Comparison of ENCODE assay signal across 11 cellular contexts in genomic region chr20:17786221-17786718, GRCh38.
DNase-seq lines count a peak whose midpoint lies in the region; ATAC-seq, FAIRE-seq and TF ChIP-seq lines count a peak whose summit lies in the region.
"Had no signal": no experiment of that assay in that cellular context is flagged by ENCODE, and none has a peak within 500 bp of the region (broad histone marks: within the 10 kb centered on the region; RNA-seq: fewer than 3 reads in every experiment).

No MANE protein-coding gene starts in this region.

- TF ChIP-seq RAD21 in H1 (IDR thresholded peaks at IDR 0.05 in 1 of 2, conservative IDR thresholded peaks at IDR 0.05 in 1 of 2; ENCODE audit: low read depth in 2 of 2, low read length in 2 of 2) (no peak), HepG2 (CRISPR knock-in tag; IDR thresholded peaks at IDR 0.05) (no peak)

- TF ChIP-seq EP300 in H1 (IDR thresholded peaks at IDR 0.05; ENCODE audit: borderline replicate concordance in 1 of 2, low read depth in 2 of 2, low read length in 2 of 2) (no peak), HepG2 (IDR thresholded peaks at IDR 0.05; ENCODE audit: low read depth in 2 of 2, low read length in 2 of 2) (no peak), HepG2 (CRISPR knock-in tag; IDR thresholded peaks at IDR 0.05; ENCODE audit: borderline replicate concordance) (no peak)

- H3K79me2 ChIP-seq in H1 (ENCODE audit: control insufficient read depth in 1 of 2, insufficient read depth in 2 of 2, low read length in 2 of 2), result no peaks in the 10 kb centered on the region
- no peaks in the 10 kb centered on the region for H3K79me2 ChIP-seq in HepG2 (ENCODE audit: insufficient read depth, low read length)

- H3K4me1 ChIP-seq in H1 (replicated peaks in 1 of 4; ENCODE audit: control insufficient read depth in 3 of 4, insufficient read depth in 4 of 4, low read length in 3 of 4) (peaks cover 0 to 4% (median 2%) of the 10 kb centered on the region in 4 experiments; a peak in 3 of 7 replicates), HepG2 (ENCODE audit: insufficient read depth, low read length) (peaks cover 43% of the 10 kb centered on the region), testis (peaks cover 6% of the 10 kb centered on the region)
- H3K4me1 ChIP-seq in CD8-positive, alpha-beta memory T cell (ENCODE audit: insufficient read depth, low read length), result no peaks in the 10 kb centered on the region

- H3K27ac ChIP-seq in H1 (ENCODE audit: low read depth, low read length) (no peak overlapping the region), HepG2 (ENCODE audit: extremely low read length, insufficient read depth, low read length) (no peak overlapping the region), testis (peak overlapping the region in 1 of 2 donors; percentile 57)
- H3K27ac ChIP-seq in CD8-positive, alpha-beta memory T cell (ENCODE audit: low read depth, low read length), result no peak overlapping the region

- no peak overlapping the region for H2AK5ac ChIP-seq in H1 (ENCODE audit: low read depth, low read length)

- H3K36me3 ChIP-seq in H1 (ENCODE audit: control insufficient read depth in 2 of 4, insufficient read depth in 4 of 4, low read length in 3 of 4), result no peaks in the 10 kb centered on the region
- no peaks in the 10 kb centered on the region for H3K36me3 ChIP-seq in HepG2 (replicated peaks in 1 of 2; ENCODE audit: control insufficient read depth in 1 of 2, insufficient read depth in 2 of 2, low read length in 2 of 2)
- no peaks in the 10 kb centered on the region for H3K36me3 ChIP-seq in testis (ENCODE audit: low read depth, missing control alignments)
- no peaks in the 10 kb centered on the region for H3K36me3 ChIP-seq in CD8-positive, alpha-beta memory T cell (ENCODE audit: insufficient read depth, low read length)

- intact Hi-C loops in HepG2 (cut with micrococcal nuclease; ENCODE audit: unreplicated experiment) (no loop called here), testis (cut with DNase I; ENCODE audit: low total_unique reads) (no loop called here)

- no peaks in the 10 kb centered on the region for H3K9me3 ChIP-seq in H1 (ENCODE audit: insufficient read depth in 2 of 2, low read depth in 1 of 2, low read length in 1 of 2)
- H3K9me3 ChIP-seq in HepG2 (ENCODE audit: low read length), result no peaks in the 10 kb centered on the region
- H3K9me3 ChIP-seq in testis, result no peaks in the 10 kb centered on the region
- H3K9me3 ChIP-seq in CD8-positive, alpha-beta memory T cell (ENCODE audit: low read length), result no peaks in the 10 kb centered on the region

- TF ChIP-seq POLR2A in H1 (IDR thresholded peaks at IDR 0.05; ENCODE audit: control extremely low read depth in 1 of 2, low read depth in 2 of 2, low read length in 2 of 2) (no peak), HepG2 (IDR thresholded peaks at IDR 0.05; ENCODE audit: insufficient read depth in 1 of 2, low read depth in 2 of 2, low read length in 2 of 2) (no peak), testis (IDR thresholded peaks at IDR 0.05) (no peak)

- 0 out of 2 replicates have a peak overlapping the region, but pooled peaks have one; percentile 31 for H4K8ac ChIP-seq in H1 (ENCODE audit: extremely low read depth, insufficient read depth, low read length)

- H2BK20ac ChIP-seq in H1 (ENCODE audit: low read length), result no peak overlapping the region

- peaks cover 6 to 16% of the 10 kb centered on the region in 2 donors for H3K27me3 Mint-ChIP-seq in CD8-positive, alpha-beta memory T cell
- H3K27me3 Mint-ChIP-seq: activated B cell treated with CpG ODN at 0.5 μM for 24 hours had no signal

- H2BK5ac ChIP-seq in H1 (ENCODE audit: low read depth, low read length), result no peak overlapping the region

- DNase-seq in LHCN-M2 (ENCODE audit: low read depth), result peak; percentile 66
- no peak for DNase-seq in H1 (ENCODE audit: low read depth in 1 of 2, low spot score in 2 of 2)
- no peak for DNase-seq in HepG2 (ENCODE audit: low spot score)
- peak; percentile 48 for DNase-seq in testis
- DNase-seq in superior temporal gyrus (ENCODE audit: extremely low spot score), result no peak
- DNase-seq in CD8-positive, alpha-beta memory T cell, result no peak
- DNase-seq: activated B cell treated with CpG ODN at 0.5 μM for 24 hours, KBM-7 had no signal

- H3K4me1 Mint-ChIP-seq in CD8-positive, alpha-beta memory T cell, result no peaks in the 10 kb centered on the region

- no peak overlapping the region for H3K4ac ChIP-seq in H1 (replicated peaks; ENCODE audit: insufficient read length, low read depth, low read length)

- H3K56ac ChIP-seq in H1 (replicated peaks; ENCODE audit: insufficient read length, low read depth, low read length), result no peak overlapping the region

- H3K4me2 ChIP-seq in H1 (ENCODE audit: insufficient read depth in 1 of 2, low read depth in 2 of 2, low read length in 2 of 2), result no peak overlapping the region
- H3K4me2 ChIP-seq in HepG2 (ENCODE audit: low read depth, low read length), result peak overlapping the region; percentile 10; the same call in 1 of the 2 replicates

- H2BK15ac ChIP-seq in H1 (ENCODE audit: low read length), result no peak overlapping the region

- peak overlapping the region in 1 of 8 donors; percentile 64 for H3K27ac Mint-ChIP-seq in CD8-positive, alpha-beta memory T cell
- H3K27ac Mint-ChIP-seq: activated B cell treated with CpG ODN at 0.5 μM for 24 hours had no signal

- H3K9me3 Mint-ChIP-seq in CD8-positive, alpha-beta memory T cell, result no peaks in the 10 kb centered on the region
- H3K9me3 Mint-ChIP-seq: activated B cell treated with CpG ODN at 0.5 μM for 24 hours had no signal

- no peaks in the 10 kb centered on the region for H4K20me1 ChIP-seq in H1 (replicated peaks in 1 of 2; ENCODE audit: control insufficient read depth in 1 of 2, insufficient read depth in 2 of 2, low read length in 2 of 2)
- H4K20me1 ChIP-seq in HepG2 (ENCODE audit: insufficient read depth, low read length), result no peaks in the 10 kb centered on the region

- ATAC-seq in HepG2 (0 out of 3 replicates have a peak, but pooled peaks have one; percentile 9), GM21528 (IDR thresholded peaks at IDR 0.05; ENCODE audit: low FRiP score, unreplicated experiment) (no peak), GM21576 (IDR thresholded peaks at IDR 0.05; ENCODE audit: unreplicated experiment) (no peak)

- H3K4me3 ChIP-seq in H1 (ENCODE audit: extremely low read depth in 1 of 4, insufficient read depth in 2 of 4, low read depth in 3 of 4, low read length in 4 of 4) (no peak overlapping the region), HepG2 (replicated peaks in 1 of 3; ENCODE audit: insufficient read depth in 1 of 3, low read depth in 2 of 3, low read length in 3 of 3) (no peak overlapping the region), testis (no peak overlapping the region)
- H3K4me3 ChIP-seq in CD8-positive, alpha-beta memory T cell (ENCODE audit: low read length), result no peak overlapping the region

- in situ Hi-C loops in HepG2 (cut with HindIII; ENCODE audit: extremely low pct_ligation_motif_present, low pct_unique_long_range_greater_than_20kb), result no loop called here

- no peak for TF ChIP-seq CTCF in H1 (IDR thresholded peaks at IDR 0.05; ENCODE audit: control extremely low read depth in 1 of 3, insufficient read depth in 1 of 3, low read depth in 1 of 3, low read length in 3 of 3)
- no peak for TF ChIP-seq CTCF in HepG2 (CRISPR knock-in tag; IDR thresholded peaks at IDR 0.05)
- no peak for TF ChIP-seq CTCF in testis (IDR thresholded peaks at IDR 0.05)

- H3K23me2 ChIP-seq in H1 (ENCODE audit: low read depth, low read length), result no peaks in the 10 kb centered on the region

- POLR2A ChIA-PET in H1 (lab: Charles Lee; ENCODE audit: partially characterized antibody) (no interaction called here), HepG2 (lab: Yijun Ruan, JAX) (interaction anchor here (0.8 to 1.0 kb wide), 2 partner anchors 9 to 72 kb away, joined by 3 read pairs; no protein-coding TSS in a partner anchor)
- POLR2A ChIA-PET in CD8-positive, alpha-beta memory T cell (lab: Charles Lee), result no interaction called here

- CTCF ChIA-PET in H1 (lab: Charles Lee; ENCODE audit: partially characterized antibody) (no interaction called here), HepG2 (lab: Yijun Ruan, JAX; ENCODE audit: low intra/inter-chr PET ratio, low total read pairs) (no interaction called here)
- CTCF ChIA-PET in CD8-positive, alpha-beta memory T cell (lab: Charles Lee), result no interaction called here

- no peak overlapping the region for H2BK120ac ChIP-seq in H1 (replicated peaks; ENCODE audit: low read depth, low read length)

- WGBS in H1 (ENCODE audit: extremely low coverage in 1 of 2, insufficient coverage in 1 of 2, insufficient read length in 1 of 2, insufficient replicate concordance in 2 of 2, low coverage in 1 of 2, low lambda C conversion rate in 2 of 2, missing lambda C conversion rate in 1 of 2), 2 experiments, result 95% methylated on average over 11 of the region's 11 CpGs; no CpG with 5 or more reads in 1 of the 2 experiments
- WGBS in HepG2 (ENCODE audit: low lambda C conversion rate), result 37% methylated on average over 11 of the region's 11 CpGs
- WGBS in testis, 2 donors, result 42 to 46% methylated on average over 10 to 11 of the region's 11 CpGs

- H3K27me3 ChIP-seq in H1 (replicated peaks in 1 of 4; ENCODE audit: control insufficient read depth in 3 of 4, extremely low read depth in 1 of 4, insufficient read depth in 3 of 4, low read length in 3 of 4), result no peaks in the 10 kb centered on the region
- H3K27me3 ChIP-seq in HepG2 (ENCODE audit: control insufficient read depth in 1 of 2, insufficient read depth in 2 of 2, low read length in 2 of 2), result peaks cover 8 to 38% of the 10 kb centered on the region in 2 experiments; a peak in 4 of 5 replicates
- no peaks in the 10 kb centered on the region for H3K27me3 ChIP-seq in testis
- no peaks in the 10 kb centered on the region for H3K27me3 ChIP-seq in CD8-positive, alpha-beta memory T cell (ENCODE audit: insufficient read depth, low read length, poor library complexity, severe bottlenecking)

- no peaks in the 10 kb centered on the region for H3K36me3 Mint-ChIP-seq in CD8-positive, alpha-beta memory T cell

- H3K18ac ChIP-seq in H1 (ENCODE audit: extremely low read depth, low read length), result no peak overlapping the region

- BruUV-seq in HepG2 (replicated peaks; lab: Mats Ljungman, UMichigan), result no TSS peak

- FAIRE-seq in H1 (lab: Jason Lieb, UNC) (no peak), HepG2 (lab: Jason Lieb, UNC) (no peak)
- FAIRE-seq: endometrium had no signal

- no peak overlapping the region for H4K91ac ChIP-seq in H1 (replicated peaks; ENCODE audit: insufficient read length, low read length)

- H3K23ac ChIP-seq in H1 (ENCODE audit: insufficient read length), result no peak overlapping the region

- no peak overlapping the region for H3K9ac ChIP-seq in H1 (replicated peaks in 1 of 4; ENCODE audit: extremely low read depth in 1 of 4, low read depth in 3 of 4, low read length in 3 of 4)
- no peak overlapping the region for H3K9ac ChIP-seq in HepG2 (ENCODE audit: insufficient read depth, low read depth, low read length)

- no peak overlapping the region for H4K5ac ChIP-seq in H1 (ENCODE audit: insufficient read length, low read depth, low read length)

- no peak overlapping the region for H3K4me3 Mint-ChIP-seq in CD8-positive, alpha-beta memory T cell
- H3K4me3 Mint-ChIP-seq: activated B cell treated with CpG ODN at 0.5 μM for 24 hours had no signal

- no peaks in the 10 kb centered on the region for H3K79me1 ChIP-seq in H1 (ENCODE audit: low read depth, low read length)

- 0 out of 2 replicates have a peak overlapping the region, but pooled peaks have one; percentile 17 for H2BK12ac ChIP-seq in H1 (ENCODE audit: low read depth, low read length)

- no peak overlapping the region for H3K14ac ChIP-seq in H1 (ENCODE audit: insufficient read length)

- H2AFZ ChIP-seq in H1 (ENCODE audit: low read length) (no peak overlapping the region), HepG2 (ENCODE audit: low read length) (no peak overlapping the region)

Comparison
In these comparisons a context has a peak if more than half of its experiments do, and no peak if none do; other contexts are left out.
1. DNase-seq: peak in LHCN-M2 (single experiment) and testis (single experiment); none in H1 (0 of 2), HepG2 (single experiment), superior temporal gyrus (single experiment) and CD8-positive, alpha-beta memory T cell (0 of 5).